ENCODE assay signal across 16 cellular contexts in the genomic region with DNA sequence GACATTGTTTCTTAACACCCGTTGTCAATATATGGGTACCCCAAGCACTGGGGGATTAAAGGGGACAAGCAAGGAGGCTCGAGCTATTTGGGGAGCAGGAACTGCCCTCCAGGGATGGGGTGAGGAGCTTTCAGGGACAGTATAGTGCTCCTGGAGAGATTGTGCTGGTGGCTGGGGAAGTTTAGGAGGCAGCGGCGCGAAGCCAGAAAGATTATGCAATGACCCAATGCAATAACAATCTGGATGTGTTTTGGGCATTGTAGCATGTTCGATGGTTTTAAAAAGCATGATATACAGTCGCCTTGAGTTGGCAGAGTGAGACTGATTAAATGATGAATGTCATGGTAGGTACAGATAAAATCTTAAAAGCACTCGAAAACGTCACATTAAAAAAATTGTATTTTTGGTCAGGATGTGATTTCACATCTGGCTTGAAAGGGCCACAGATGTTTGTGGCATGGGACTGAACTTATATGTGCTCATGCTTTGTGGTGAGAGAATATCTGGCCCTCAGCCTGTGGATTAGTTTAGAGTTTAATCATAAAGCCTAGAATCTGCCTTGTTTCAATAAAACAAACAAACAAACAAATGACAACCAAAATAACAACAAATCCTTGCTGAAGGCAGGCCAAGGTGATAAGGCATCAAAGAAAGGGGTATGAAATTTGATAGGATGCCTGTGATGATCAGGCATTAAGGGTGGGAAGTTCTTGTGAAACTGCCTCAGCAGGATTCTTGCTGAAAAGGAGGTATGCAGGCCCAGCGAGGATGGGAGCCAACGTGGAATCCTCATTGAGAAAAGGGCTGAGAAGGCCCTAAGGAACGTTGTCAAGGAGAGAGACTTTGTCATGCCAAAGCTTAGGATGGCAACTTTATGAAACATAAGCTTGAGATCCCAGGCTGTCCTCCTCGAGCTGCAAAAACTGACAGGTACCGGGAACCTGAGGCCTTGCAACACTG.
DNase-seq lines count a peak whose midpoint lies in the region; ATAC-seq and TF ChIP-seq lines count a peak whose summit lies in the region.
"Had no signal": no experiment of that assay in that cellular context is flagged by ENCODE, and none has a peak within 500 bp of the region (broad histone marks: within the 10 kb centered on the region; RNA-seq: fewer than 3 reads in every experiment).

No MANE protein-coding gene starts in this region.

- POLR2A ChIA-PET in Panc1 (lab: Charles Lee): interaction anchor here (0.6 kb wide), 1 partner anchor 16 kb away, joined by 5 read pairs; no protein-coding TSS in a partner anchor

- H3K9me3 ChIP-seq in Panc1 (ENCODE audit: control insufficient read depth, insufficient read depth, low read depth, low read length) (no peaks in the 10 kb centered on the region), right atrium auricular region (no peaks in the 10 kb centered on the region)
- H3K9me3 ChIP-seq: Caco-2, Peyer's patch, SJCRH30 had no signal

- in situ Hi-C loops in Panc1 (cut with HindIII; ENCODE audit: low pct_unique_long_range_greater_than_20kb, low sequenced_read_pairs): no loop called here

- H3K9me3 Mint-ChIP-seq in nephron: no peaks in the 10 kb centered on the region

- peak; percentile 86 for DNase-seq in AG10803 (ENCODE audit: low read depth)
- no peak for DNase-seq in Panc1 (ENCODE audit: low read depth, low spot score)
- peak; percentile 49 for DNase-seq in fibroblast of gingiva (ENCODE audit: low read depth)
- DNase-seq in right atrium auricular region (ENCODE audit: low spot score): no peak
- no peak for DNase-seq in substantia nigra (lab: John Stamatoyannopoulos, UW)
- DNase-seq: Caco-2, Kasumi-1, NCI-H1105 treated with DMSO at 0.1 percent for 48 hours, NCI-H187 treated with DMSO at 0.1 percent for 48 hours, NCI-H2171, NCI-H510A, Peyer's patch had no signal

- CTCF ChIA-PET in Panc1 (lab: Charles Lee): no interaction called here

- TF ChIP-seq CTCF in AG10803 (conservative IDR thresholded peaks at IDR 0.05; ENCODE audit: low read length) (no peak), Panc1 (IDR thresholded peaks at IDR 0.05) (no peak), nephron (IDR thresholded peaks at IDR 0.05; ENCODE audit: unreplicated experiment in 3 of 3) (no peak), right atrium auricular region (IDR thresholded peaks at IDR 0.05) (no peak)

- H3K27ac ChIP-seq in Panc1 (ENCODE audit: low read length) (0 out of 2 replicates have a peak overlapping the region, but pooled peaks have one; percentile 4), right atrium auricular region (no peak overlapping the region), substantia nigra (ENCODE audit: low read depth, low read length, poor library complexity, severe bottlenecking) (no peak overlapping the region)
- H3K27ac ChIP-seq: Peyer's patch, SJCRH30 had no signal

- no peaks in the 10 kb centered on the region for H3K27me3 ChIP-seq in Panc1 (ENCODE audit: control insufficient read depth, insufficient read depth, low read length)
- no peaks in the 10 kb centered on the region for H3K27me3 ChIP-seq in right atrium auricular region
- H3K27me3 ChIP-seq: Peyer's patch, SJCRH30 had no signal

- H3K36me3 ChIP-seq in Panc1 (ENCODE audit: control insufficient read depth, insufficient read depth, low read length): no peaks in the 10 kb centered on the region
- no peaks in the 10 kb centered on the region for H3K36me3 ChIP-seq in right atrium auricular region
- H3K36me3 ChIP-seq: Peyer's patch, SJCRH30 had no signal

- no peak for ATAC-seq in Panc1
- no peak for ATAC-seq in GM18517 (IDR thresholded peaks at IDR 0.05; ENCODE audit: unreplicated experiment)
- no peak for ATAC-seq in GM18502 (IDR thresholded peaks at IDR 0.05; ENCODE audit: poor library complexity, unreplicated experiment)

- H3K27me3 Mint-ChIP-seq in nephron (ENCODE audit: low read depth): peaks cover 7% of the 10 kb centered on the region

- H3K27ac Mint-ChIP-seq in nephron: peak overlapping the region in 2 of 3 experiments; percentile 20 to 28

- H3K36me3 Mint-ChIP-seq in nephron (ENCODE audit: low read depth): no peaks in the 10 kb centered on the region

- BruUV-seq in Panc1 (replicated peaks; lab: Mats Ljungman, UMichigan): no TSS peak

- no peaks in the 10 kb centered on the region for H3K4me1 ChIP-seq in Panc1 (ENCODE audit: control insufficient read depth, insufficient read depth, low read length)
- peaks cover 0 to 5% of the 10 kb centered on the region in 2 donors for H3K4me1 ChIP-seq in right atrium auricular region
- H3K4me1 ChIP-seq: Peyer's patch, SJCRH30 had no signal

- peaks cover 47% of the 10 kb centered on the region for H3K4me1 Mint-ChIP-seq in nephron

- H3K4me3 ChIP-seq in AG10803 (ENCODE audit: low read length): no peak overlapping the region
- H3K4me3 ChIP-seq in Panc1 (ENCODE audit: low read depth in 2 of 2, low read length in 2 of 2): no peak overlapping the region
- H3K4me3 ChIP-seq in right atrium auricular region: no peak overlapping the region
- H3K4me3 ChIP-seq: Peyer's patch, SJCRH30 had no signal

- H3K4me3 Mint-ChIP-seq in nephron: no peak overlapping the region

- intact Hi-C loops in Panc1 (cut with micrococcal nuclease; ENCODE audit: unreplicated experiment): no loop called here

Comparison
In these comparisons a context has a peak if more than half of its experiments do, and no peak if none do; other contexts are left out.
1. DNase-seq: peak in AG10803 (single experiment) and fibroblast of gingiva (single experiment); none in Panc1 (single experiment), right atrium auricular region (single experiment) and substantia nigra (0 of 49).